Comparison of ENCODE assay signal across 8 cellular contexts in genomic region chr2:234495076-234495800, GRCh38. TPM values are rescaled to one million over a fixed set of nuclear protein-coding genes. Genes with fewer than 3 reads are reported as not detected.
A peak's percentile ranks its signal among the peaks of the same experiment; 100 is the strongest.
DNase-seq lines count a peak whose midpoint lies in the region; ATAC-seq and TF ChIP-seq lines count a peak whose summit lies in the region.

No MANE protein-coding gene starts in this region.

- H3K36me3 Mint-ChIP-seq in activated naive CD8-positive, alpha-beta T cell treated with anti-CD3 and anti-CD28 coated beads, Interleukin-2, amount 10 ng/mL, durations not matched to agents 7 days and 5 days, result peaks cover 47% of the 10 kb centered on the region

- H3K36me3 ChIP-seq in iPS-20b (ENCODE audit: insufficient read depth, low read depth, low read length) (no peaks in the 10 kb centered on the region), stomach smooth muscle (ENCODE audit: control insufficient read depth in 2 of 2, insufficient read depth in 2 of 2, low read length in 2 of 2) (no peaks in the 10 kb centered on the region)

- no peaks in the 10 kb centered on the region for H3K27me3 Mint-ChIP-seq in activated naive CD8-positive, alpha-beta T cell treated with anti-CD3 and anti-CD28 coated beads, Interleukin-2, amount 10 ng/mL, durations not matched to agents 7 days and 5 days

- H3K9me3 Mint-ChIP-seq in activated naive CD8-positive, alpha-beta T cell treated with anti-CD3 and anti-CD28 coated beads, Interleukin-2, amount 10 ng/mL, durations not matched to agents 7 days and 5 days, result no peaks in the 10 kb centered on the region

- peak overlapping the region; percentile 97 for H3K4me3 Mint-ChIP-seq in activated naive CD8-positive, alpha-beta T cell treated with anti-CD3 and anti-CD28 coated beads, Interleukin-2, amount 10 ng/mL, durations not matched to agents 7 days and 5 days

- ATAC-seq in activated naive CD8-positive, alpha-beta T cell treated with anti-CD3 and anti-CD28 coated beads, Interleukin-2, amount 10 ng/mL, durations not matched to agents 7 days and 5 days (ENCODE audit: low read depth), result no peak
- ATAC-seq in GM18519 (IDR thresholded peaks at IDR 0.05; ENCODE audit: low FRiP score, unreplicated experiment) (no peak), left lobe of liver (no peak)

- H3K27me3 ChIP-seq in iPS-20b (ENCODE audit: insufficient read depth, low read length) (peaks cover 30% of the 10 kb centered on the region), stomach smooth muscle (ENCODE audit: control insufficient read depth in 1 of 2, insufficient read depth in 2 of 2, low read length in 2 of 2) (peaks cover 2 to 3% of the 10 kb centered on the region in 2 donors)

- H3K27ac ChIP-seq in iPS-20b (ENCODE audit: low read length), result no peak overlapping the region
- H3K27ac ChIP-seq in stomach smooth muscle (ENCODE audit: low read length), result no peak overlapping the region

- H3K9me3 ChIP-seq in iPS-20b (ENCODE audit: insufficient read depth, low read depth, low read length) (no peaks in the 10 kb centered on the region), stomach smooth muscle (ENCODE audit: control insufficient read depth in 2 of 2, low read length in 2 of 2) (no peaks in the 10 kb centered on the region)

- H3K4me1 Mint-ChIP-seq in activated naive CD8-positive, alpha-beta T cell treated with anti-CD3 and anti-CD28 coated beads, Interleukin-2, amount 10 ng/mL, durations not matched to agents 7 days and 5 days, result peaks cover 44% of the 10 kb centered on the region

- DNase-seq in AG10803 (ENCODE audit: low read depth), result peak; percentile 54
- peak; percentile 17 for DNase-seq in HT1080 (ENCODE audit: low read depth)
- DNase-seq in activated naive CD8-positive, alpha-beta T cell treated with anti-CD3 and anti-CD28 coated beads, Interleukin-2, amount 10 ng/mL, durations not matched to agents 7 days and 5 days, result peak; percentile 64
- DNase-seq in SIG-M5 treated with dmso at 0.1 percent for 504 hours (lab: John Stamatoyannopoulos, UW; ENCODE audit: unreplicated experiment), result no peak
- no peak for DNase-seq in left lobe of liver (ENCODE audit: low spot score)

- POLR2A ChIA-PET in activated naive CD8-positive, alpha-beta T cell treated with anti-CD3 and anti-CD28 coated beads, Interleukin-2, amount 10 ng/mL, durations not matched to agents 7 days and 5 days (lab: Charles Lee), result interaction anchor here (0.7 to 8.0 kb wide), 19 partner anchors 9 to 359 kb away, joined by 3 to 466 read pairs (median 9); no protein-coding TSS in a partner anchor

- peak overlapping the region; percentile 99 for H3K27ac Mint-ChIP-seq in activated naive CD8-positive, alpha-beta T cell treated with anti-CD3 and anti-CD28 coated beads, Interleukin-2, amount 10 ng/mL, durations not matched to agents 7 days and 5 days

- H3K4me3 ChIP-seq in AG10803 (ENCODE audit: low read length), result peak overlapping the region; percentile 97
- H3K4me3 ChIP-seq in iPS-20b (ENCODE audit: low read length), result peak overlapping the region; percentile 81
- H3K4me3 ChIP-seq in stomach smooth muscle (ENCODE audit: low read length in 2 of 2), result peak overlapping the region; percentile 72 to 90

- TF ChIP-seq CTCF in AG10803 (conservative IDR thresholded peaks at IDR 0.05; ENCODE audit: low read length), result no peak

- H3K9ac ChIP-seq in iPS-20b (ENCODE audit: low read depth, low read length) (peak overlapping the region; percentile 84; the same call in 1 of the 2 replicates), stomach smooth muscle (ENCODE audit: low read length in 2 of 2) (peak overlapping the region; percentile 42 to 44)

- H3K4me1 ChIP-seq in iPS-20b (ENCODE audit: insufficient read depth, low read length) (peaks cover 17% of the 10 kb centered on the region; the same call in 1 of the 2 replicates), stomach smooth muscle (ENCODE audit: control insufficient read depth, insufficient read depth, low read length) (peaks cover 17% of the 10 kb centered on the region)

RNA-seq across cellular contexts. Expression of gene ARL4C, which starts 1.6 kb away (rescaled TPM):
- total RNA-seq in HT1080 (2014; rRNA removed; shearing (Covaris generic)), result 89.0 and 111 TPM in 2 replicates
- polyA plus RNA-seq in HT1080 (2015; cell fraction: cytosol; rRNA removed), result 113 and 137 TPM in 2 replicates
- polyA plus RNA-seq in HT1080 (2015; cell fraction: nucleus; rRNA removed), result 70.4 and 93.2 TPM in 2 replicates
- 100 to 1,000 TPM; 210 to 214 TPM for total RNA-seq in activated naive CD8-positive, alpha-beta T cell treated with anti-CD3 and anti-CD28 coated beads, Interleukin-2, amount 10 ng/mL, durations not matched to agents 7 days and 5 days
- total RNA-seq in left lobe of liver, result 3.0 TPM

Comparison
In these comparisons a context has a peak if more than half of its experiments do, and no peak if none do; other contexts are left out.
1. DNase-seq: peak in AG10803 (single experiment), HT1080 (single experiment) and activated naive CD8-positive, alpha-beta T cell treated with anti-CD3 and anti-CD28 coated beads, Interleukin-2, amount 10 ng/mL, durations not matched to agents 7 days and 5 days (single experiment); none in SIG-M5 treated with dmso at 0.1 percent for 504 hours (single experiment) and left lobe of liver (single experiment).
2. RNA of gene ARL4C, which starts 1.6 kb away (total RNA-seq): 210 to 214 TPM in activated naive CD8-positive, alpha-beta T cell treated with anti-CD3 and anti-CD28 coated beads, Interleukin-2, amount 10 ng/mL, durations not matched to agents 7 days and 5 days and 89.0 to 111 TPM in HT1080; 3.0 TPM in left lobe of liver (single experiment); every median in the first group is over 10 times any median in the second.
3. Peak in every context shown above with its lines, with median percentiles within 50 percentile points of each other: H3K4me3 ChIP-seq.